In genomic region chr1:25772164-25772563, GRCh38 we compare ENCODE assay signal across 16 cellular contexts. TPM values are rescaled to one million over a fixed set of nuclear protein-coding genes. Genes with fewer than 3 reads are reported as not detected.
A peak's percentile ranks its signal among the peaks of the same experiment; 100 is the strongest.
DNase-seq lines count a peak whose midpoint lies in the region; ATAC-seq and TF ChIP-seq lines count a peak whose summit lies in the region.
"Had no signal": no experiment of that assay in that cellular context is flagged by ENCODE, and none has a peak within 500 bp of the region (broad histone marks: within the 10 kb centered on the region; RNA-seq: fewer than 3 reads in every experiment).

No MANE protein-coding gene starts in this region.

- no peak overlapping the region for H3K23ac ChIP-seq in mesenchymal stem cell (ENCODE audit: low read length in 2 of 2)

- H3K9me3 ChIP-seq in mesenchymal stem cell (ENCODE audit: control insufficient read depth, low read length) (no peaks in the 10 kb centered on the region), spleen (no peaks in the 10 kb centered on the region)
- H3K9me3 ChIP-seq: esophagus muscularis mucosa had no signal

- peaks cover 80% of the 10 kb centered on the region for H3K4me1 Mint-ChIP-seq in activated naive CD8-positive, alpha-beta T cell (ENCODE audit: low read depth)
- H3K4me1 Mint-ChIP-seq in activated naive CD8-positive, alpha-beta T cell treated with anti-CD3 and anti-CD28 coated beads, Interleukin-2, amount 50 U/mL, for 24 hours: peaks cover 62% of the 10 kb centered on the region
- H3K4me1 Mint-ChIP-seq in T-cell: peaks cover 74 to 99% (median 83%) of the 10 kb centered on the region in 3 donors

- no peak overlapping the region for H3K9ac ChIP-seq in mesenchymal stem cell (ENCODE audit: low read length)

- H4K91ac ChIP-seq in mesenchymal stem cell (ENCODE audit: low read length): peak overlapping the region; percentile 84

- H3K4me1 ChIP-seq in mesenchymal stem cell (ENCODE audit: control insufficient read depth, insufficient read depth, low read depth, low read length) (peaks cover 47% of the 10 kb centered on the region), spleen (peaks cover 19 to 61% (median 40%) of the 10 kb centered on the region in 6 donors)

- H3K36me3 Mint-ChIP-seq in activated naive CD8-positive, alpha-beta T cell: peaks cover 8% of the 10 kb centered on the region
- no peaks in the 10 kb centered on the region for H3K36me3 Mint-ChIP-seq in activated naive CD8-positive, alpha-beta T cell treated with anti-CD3 and anti-CD28 coated beads, Interleukin-2, amount 50 U/mL, for 24 hours (ENCODE audit: low read depth)
- peaks cover 33% of the 10 kb centered on the region for H3K36me3 Mint-ChIP-seq in T-cell

- WGBS in mesenchymal stem cell: 100% methylated on average over 5 of the region's 5 CpGs
- 87 to 99% (median 93%) methylated on average over 5 of the region's 5 CpGs for WGBS in spleen, 5 donors

- CTCF ChIA-PET in T-cell (lab: Charles Lee) (no interaction called here), HEK293T (lab: Yijun Ruan, JAX) (interaction anchor here (0.8 kb wide), 1 partner anchor 23 kb away, joined by 3 read pairs; no protein-coding TSS in a partner anchor)

- H2AK5ac ChIP-seq in mesenchymal stem cell (ENCODE audit: low read length, severe bottlenecking): peak overlapping the region; percentile 94

- peak overlapping the region in 1 of 2 experiments; percentile 71 for H3K14ac ChIP-seq in mesenchymal stem cell (ENCODE audit: low read length in 2 of 2)

- H3K4me3 ChIP-seq in mesenchymal stem cell (ENCODE audit: insufficient read depth in 1 of 2, low read depth in 1 of 2, low read length in 2 of 2): no peak overlapping the region
- H3K4me3 ChIP-seq in spleen: no peak overlapping the region
- H3K4me3 ChIP-seq: esophagus muscularis mucosa, PC-9 had no signal

- no peak overlapping the region for H2AFZ ChIP-seq in mesenchymal stem cell (ENCODE audit: low read depth, low read length)
- H2AFZ ChIP-seq: PC-9 had no signal

- no peak for ATAC-seq in activated naive CD8-positive, alpha-beta T cell treated with anti-CD3 and anti-CD28 coated beads, Interleukin-2, amount 50 U/mL, for 24 hours
- no peak for ATAC-seq in T-cell (replicated peaks in 1 of 4)
- ATAC-seq in GM19397 (IDR thresholded peaks at IDR 0.05; ENCODE audit: unreplicated experiment): no peak

- peak overlapping the region; percentile 0 to 91 for H2BK12ac ChIP-seq in mesenchymal stem cell (ENCODE audit: low read length in 2 of 2)

- no peak overlapping the region for H2BK5ac ChIP-seq in mesenchymal stem cell (ENCODE audit: low read depth, low read length, poor library complexity, severe bottlenecking)

- peak overlapping the region; percentile 48 to 67 for H3K18ac ChIP-seq in mesenchymal stem cell (ENCODE audit: low read depth in 1 of 2, low read length in 2 of 2)

- DNase-seq in activated naive CD8-positive, alpha-beta T cell treated with anti-CD3 and anti-CD28 coated beads, Interleukin-2, amount 50 U/mL, for 24 hours: no peak
- DNase-seq in T-cell: no peak
- no peak for DNase-seq in mesenchymal stem cell
- no peak for DNase-seq in spleen
- DNase-seq in NCI-H187 (lab: John Stamatoyannopoulos, UW): no peak
- no peak for DNase-seq in HEK293T (ENCODE audit: extremely low spot score)
- DNase-seq: activated CD4-positive, alpha-beta T cell treated with anti-CD3 and anti-CD28 coated beads for 1 hour; amniotic stem cell; NCI-H226; PC-9; stimulated activated CD4-positive, alpha-beta T cell treated with anti-CD3 and anti-CD28 coated beads, Interleukin-4, amount 100 ng/mL, for 24 hours had no signal

- peak overlapping the region; percentile 88 for H3K27ac Mint-ChIP-seq in activated naive CD8-positive, alpha-beta T cell
- H3K27ac Mint-ChIP-seq in activated naive CD8-positive, alpha-beta T cell treated with anti-CD3 and anti-CD28 coated beads, Interleukin-2, amount 50 U/mL, for 24 hours: no peak overlapping the region
- peak overlapping the region; percentile 91 to 99 for H3K27ac Mint-ChIP-seq in T-cell
- H3K27ac Mint-ChIP-seq: HFFc6 had no signal

- intact Hi-C loops in spleen (cut with DNase I; ENCODE audit: low total_unique reads): no loop called here

- H3K79me1 ChIP-seq in mesenchymal stem cell (replicated peaks; ENCODE audit: low read length, poor library complexity, severe bottlenecking): no peaks in the 10 kb centered on the region

- POLR2A ChIA-PET in T-cell (lab: Charles Lee) (interaction anchor here in 1 of 2 donors (0.6 kb wide), 1 partner anchor 1193 kb away, joined by 4 read pairs; no protein-coding TSS in a partner anchor), HEK293T (lab: Yijun Ruan, JAX) (interaction anchor here (0.9 kb wide), 1 partner anchor 20 kb away, joined by 3 read pairs; no protein-coding TSS in a partner anchor)

- H4K8ac ChIP-seq in mesenchymal stem cell (ENCODE audit: low read length): no peak overlapping the region

- H3K36me3 ChIP-seq in mesenchymal stem cell (ENCODE audit: control insufficient read depth in 1 of 2, insufficient read depth in 2 of 2, low read depth in 1 of 2, low read length in 2 of 2) (peaks cover 9 to 68% of the 10 kb centered on the region in 2 experiments), spleen (peaks cover 0 to 41% (median 1%) of the 10 kb centered on the region in 6 donors)

- H2BK15ac ChIP-seq in mesenchymal stem cell (ENCODE audit: low read depth, poor library complexity, severe bottlenecking): peak overlapping the region; percentile 52

- H3K27me3 ChIP-seq in mesenchymal stem cell (ENCODE audit: control insufficient read depth in 1 of 2, insufficient read depth in 1 of 2, low read length in 2 of 2): no peaks in the 10 kb centered on the region
- no peaks in the 10 kb centered on the region for H3K27me3 ChIP-seq in spleen (replicated peaks in 1 of 7)
- H3K27me3 ChIP-seq: esophagus muscularis mucosa had no signal

- no peak overlapping the region for H3K4me2 ChIP-seq in mesenchymal stem cell (ENCODE audit: low read length, poor library complexity, severe bottlenecking)
- H3K4me2 ChIP-seq: PC-9 had no signal

- no peak overlapping the region for H2BK120ac ChIP-seq in mesenchymal stem cell (ENCODE audit: low read depth, low read length)

- peak overlapping the region in 1 of 2 experiments; percentile 35 for H3K4ac ChIP-seq in mesenchymal stem cell (ENCODE audit: low read depth in 1 of 2, low read length in 2 of 2)

- no peaks in the 10 kb centered on the region for H3K9me3 Mint-ChIP-seq in activated naive CD8-positive, alpha-beta T cell (ENCODE audit: low read depth)
- H3K9me3 Mint-ChIP-seq in activated naive CD8-positive, alpha-beta T cell treated with anti-CD3 and anti-CD28 coated beads, Interleukin-2, amount 50 U/mL, for 24 hours: no peaks in the 10 kb centered on the region
- H3K9me3 Mint-ChIP-seq in T-cell: no peaks in the 10 kb centered on the region
- H3K9me3 Mint-ChIP-seq: central memory CD8-positive, alpha-beta T cell; HFFc6 had no signal

- no peak for TF ChIP-seq POLR2A in spleen (IDR thresholded peaks at IDR 0.05)

- peak overlapping the region; percentile 7 for H3K27ac ChIP-seq in mesenchymal stem cell (ENCODE audit: low read length, poor library complexity, severe bottlenecking)
- peak overlapping the region in 6 of 8 donors; percentile 32 to 63 (median 52) for H3K27ac ChIP-seq in spleen
- H3K27ac ChIP-seq: PC-9 had no signal

- H3K27me3 Mint-ChIP-seq in activated naive CD8-positive, alpha-beta T cell: no peaks in the 10 kb centered on the region
- peaks cover 6% of the 10 kb centered on the region for H3K27me3 Mint-ChIP-seq in activated naive CD8-positive, alpha-beta T cell treated with anti-CD3 and anti-CD28 coated beads, Interleukin-2, amount 50 U/mL, for 24 hours
- no peaks in the 10 kb centered on the region for H3K27me3 Mint-ChIP-seq in T-cell
- H3K27me3 Mint-ChIP-seq: central memory CD8-positive, alpha-beta T cell had no signal

- TF ChIP-seq CTCF in spleen (IDR thresholded peaks at IDR 0.05 in 8 of 11, conservative IDR thresholded peaks at IDR 0.05 in 3 of 11): no peak

- H3K4me3 Mint-ChIP-seq in activated naive CD8-positive, alpha-beta T cell: peak overlapping the region; percentile 60
- H3K4me3 Mint-ChIP-seq in activated naive CD8-positive, alpha-beta T cell treated with anti-CD3 and anti-CD28 coated beads, Interleukin-2, amount 50 U/mL, for 24 hours: no peak overlapping the region
- H3K4me3 Mint-ChIP-seq in T-cell: peak overlapping the region in 1 of 3 donors; percentile 86
- H3K4me3 Mint-ChIP-seq: central memory CD8-positive, alpha-beta T cell; HFFc6 had no signal

TF ChIP-seq in HEK293T, 16 proteins besides CTCF, POLR2A, EP300 and RAD21:
- no peak for TF ChIP-seq TARDBP (IDR thresholded peaks at IDR 0.05)
- TF ChIP-seq SP1 (IDR thresholded peaks at IDR 0.05): no peak
- no peak for TF ChIP-seq FOXM1 (IDR thresholded peaks at IDR 0.05; ENCODE audit: borderline replicate concordance)
- TF ChIP-seq SUZ12 (IDR thresholded peaks at IDR 0.05): no peak
- TF ChIP-seq NFRKB (IDR thresholded peaks at IDR 0.05): no peak
- TF ChIP-seq ARNT (IDR thresholded peaks at IDR 0.05): no peak
- TF ChIP-seq HDGF (IDR thresholded peaks at IDR 0.05; ENCODE audit: borderline replicate concordance): no peak
- no peak for TF ChIP-seq FOXA1 (IDR thresholded peaks at IDR 0.05)
- no peak for TF ChIP-seq BHLHE40 (IDR thresholded peaks at IDR 0.05; ENCODE audit: borderline replicate concordance)
- no peak for TF ChIP-seq L3MBTL2 (conservative IDR thresholded peaks at IDR 0.05)
- no peak for TF ChIP-seq CTBP1 (IDR thresholded peaks at IDR 0.05; ENCODE audit: borderline replicate concordance)
- no peak for TF ChIP-seq ELF4 (IDR thresholded peaks at IDR 0.05)
- TF ChIP-seq LEF1 (IDR thresholded peaks at IDR 0.05; ENCODE audit: borderline replicate concordance): no peak
- TF ChIP-seq ZNF384 (IDR thresholded peaks at IDR 0.05): no peak
- TF ChIP-seq FOXK2 (IDR thresholded peaks at IDR 0.05): no peak
- TF ChIP-seq PKNOX1 (IDR thresholded peaks at IDR 0.05): no peak

RNA-seq across cellular contexts. Expression of gene SELENON, which starts 27.8 kb away (rescaled TPM):
- total RNA-seq in T-cell: 10 to 100 TPM; 22.4 to 28.9 (median 25.9) TPM
- polyA plus RNA-seq in mesenchymal stem cell (2013, experiment 1 of 2): 115 TPM
- polyA plus RNA-seq in mesenchymal stem cell (2013, experiment 2 of 2): 113 TPM
- total RNA-seq in spleen: 10 to 100 TPM; 41.4 to 80.9 (median 59.2) TPM
- polyA plus RNA-seq in spleen: 10 to 100 TPM in 1 of 3 donors, 1 to 10 TPM in 2; 9.7 to 25.8 (median 9.7) TPM

RNA-seq across cellular contexts. Expression of gene MTFR1L, which starts 47.6 kb away (rescaled TPM):
- total RNA-seq in T-cell (10 to 100 TPM; 39.6 to 48.1 (median 41.6) TPM), spleen (10 to 100 TPM; 44.6 to 74.7 (median 53.7) TPM)
- 49.9 TPM for polyA plus RNA-seq in mesenchymal stem cell (2013, experiment 1 of 2)
- polyA plus RNA-seq in mesenchymal stem cell (2013, experiment 2 of 2): 50.5 TPM
- polyA plus RNA-seq in spleen: 10 to 100 TPM; 32.1 to 44.3 (median 43.0) TPM
